ENCODE assay signal across 23 cellular contexts in genomic region chrX:124507276-124507675, GRCh38.
DNase-seq lines count a peak whose midpoint lies in the region; FAIRE-seq and TF ChIP-seq lines count a peak whose summit lies in the region.
"Had no signal": no experiment of that assay in that cellular context is flagged by ENCODE, and none has a peak within 500 bp of the region (broad histone marks: within the 10 kb centered on the region; RNA-seq: fewer than 3 reads in every experiment).

No MANE protein-coding gene starts in this region.

- POLR2A ChIA-PET in A673 (lab: Charles Lee; ENCODE audit: low non-redundant PET) = no interaction called here

- no TSS peak for BruUV-seq in A673 (replicated peaks; lab: Mats Ljungman, UMichigan)

- peak overlapping the region; percentile 75 for H3K27ac ChIP-seq in A673 (ENCODE audit: low read depth, low read length, poor library complexity, severe bottlenecking)
- H3K27ac ChIP-seq in astrocyte (ENCODE audit: low read depth, low read length) = no peak overlapping the region
- H3K27ac ChIP-seq: right atrium auricular region had no signal

- H3K4me3 ChIP-seq in A673 (ENCODE audit: low read depth, low read length, poor library complexity, severe bottlenecking) (no peak overlapping the region), astrocyte (ENCODE audit: insufficient read depth, low read depth, low read length) (no peak overlapping the region), BE2C (ENCODE audit: low read depth, low read length) (no peak overlapping the region)
- H3K4me3 ChIP-seq: HAP-1, right atrium auricular region had no signal

- DNase-seq in A673 (ENCODE audit: low spot score) (no peak), HS-5 (ENCODE audit: low read depth) (peak; percentile 34), astrocyte (ENCODE audit: low read depth) (peak; percentile 0), glomerular visceral epithelial cell (ENCODE audit: extremely low spot score) (peak; percentile 2), NCI-H1092 (lab: John Stamatoyannopoulos, UW) (no peak), BE2C (no peak), epidermal melanocyte (ENCODE audit: insufficient read length, low spot score) (no peak), mucosa of gallbladder (ENCODE audit: low spot score) (no peak)
- DNase-seq: activated CD4-positive, alpha-beta T cell treated with anti-CD3 and anti-CD28 coated beads, Interleukin-2, amount 50 U/mL, for 48 hours; activated T-cell treated with anti-CD3 and anti-CD28 coated beads, Interleukin-2, amount 50 U/mL, for 72 hours; DMS153; left ventricle myocardium superior; naive B cell; NCI-H774; small intestine; stimulated activated naive CD8-positive, alpha-beta T cell treated with anti-CD3 and anti-CD28 coated beads, Interleukin-15, Interleukin-2, amounts not matched to agents 100 U/mL and 50 U/mL, for 24 hours; T-helper 2 cell had no signal

- H3K4me3 Mint-ChIP-seq in astrocyte (ENCODE audit: unreplicated experiment) = no peak overlapping the region
- H3K4me3 Mint-ChIP-seq: activated T-cell treated with anti-CD3 and anti-CD28 coated beads, Interleukin-2, amount 50 U/mL, for 72 hours; brain; naive B cell had no signal

- H3K79me2 ChIP-seq in astrocyte (ENCODE audit: insufficient read depth, low read length) = no peaks in the 10 kb centered on the region

- TF ChIP-seq CTCF in A673 (conservative IDR thresholded peaks at IDR 0.05; ENCODE audit: low read depth, low read length) (no peak), astrocyte (IDR thresholded peaks at IDR 0.05; ENCODE audit: insufficient read depth, low read depth, low read length) (no peak), BE2C (IDR thresholded peaks at IDR 0.05; ENCODE audit: low read depth, low read length) (no peak)

- no peaks in the 10 kb centered on the region for H3K27me3 ChIP-seq in A673 (replicated peaks; ENCODE audit: insufficient read depth, low read depth, low read length, poor library complexity)
- no peaks in the 10 kb centered on the region for H3K27me3 ChIP-seq in astrocyte (ENCODE audit: insufficient read depth, low read length)
- no peaks in the 10 kb centered on the region for H3K27me3 ChIP-seq in BE2C
- H3K27me3 ChIP-seq: right atrium auricular region had no signal

- H3K36me3 ChIP-seq in A673 (ENCODE audit: insufficient read depth, low read length, poor library complexity, severe bottlenecking) = no peaks in the 10 kb centered on the region
- no peaks in the 10 kb centered on the region for H3K36me3 ChIP-seq in astrocyte (ENCODE audit: insufficient read depth, low read length)
- H3K36me3 ChIP-seq in BE2C = no peaks in the 10 kb centered on the region
- H3K36me3 ChIP-seq: HAP-1, right atrium auricular region had no signal

- intact Hi-C loops in A673 (cut with micrococcal nuclease; ENCODE audit: unreplicated experiment) = no loop called here

- H3K9ac ChIP-seq in astrocyte (ENCODE audit: low read length) = no peak overlapping the region

- H3K4me1 ChIP-seq in A673 (ENCODE audit: insufficient read depth, low read length, poor library complexity, severe bottlenecking) (peaks cover 25% of the 10 kb centered on the region), astrocyte (ENCODE audit: insufficient read depth, low read length) (no peaks in the 10 kb centered on the region), BE2C (no peaks in the 10 kb centered on the region)
- H3K4me1 ChIP-seq: HAP-1, right atrium auricular region had no signal

- peaks cover 10% of the 10 kb centered on the region for H3K4me1 Mint-ChIP-seq in astrocyte (ENCODE audit: low read depth, unreplicated experiment)
- H3K4me1 Mint-ChIP-seq: naive B cell had no signal

- H3K9me3 ChIP-seq in A673 (ENCODE audit: low read depth, low read length, poor library complexity, severe bottlenecking) = no peaks in the 10 kb centered on the region
- H3K9me3 ChIP-seq in astrocyte (ENCODE audit: insufficient read depth, low read depth, low read length) = no peaks in the 10 kb centered on the region
- no peaks in the 10 kb centered on the region for H3K9me3 ChIP-seq in BE2C
- H3K9me3 ChIP-seq: HAP-1, right atrium auricular region had no signal

- H3K27me3 Mint-ChIP-seq in astrocyte (ENCODE audit: low read depth, unreplicated experiment) = no peaks in the 10 kb centered on the region
- H3K27me3 Mint-ChIP-seq: brain, naive B cell had no signal

- no peaks in the 10 kb centered on the region for H3K9me3 Mint-ChIP-seq in astrocyte (ENCODE audit: unreplicated experiment)
- H3K9me3 Mint-ChIP-seq: activated T-cell treated with anti-CD3 and anti-CD28 coated beads, Interleukin-2, amount 50 U/mL, for 72 hours; naive B cell had no signal

- CTCF ChIA-PET in A673 (lab: Charles Lee) = no interaction called here

- no peak overlapping the region for H2AFZ ChIP-seq in astrocyte (ENCODE audit: low read depth, low read length)

- peak overlapping the region; percentile 55 for H3K27ac Mint-ChIP-seq in astrocyte (ENCODE audit: unreplicated experiment)
- H3K27ac Mint-ChIP-seq: activated T-cell treated with anti-CD3 and anti-CD28 coated beads, Interleukin-2, amount 50 U/mL, for 72 hours; naive B cell had no signal

- H4K20me1 ChIP-seq in astrocyte (ENCODE audit: insufficient read depth, low read length) = no peaks in the 10 kb centered on the region

- FAIRE-seq in astrocyte (lab: Jason Lieb, UNC) = peak; percentile 86
- FAIRE-seq: A204.1, endothelial cell of umbilical vein, islet of Langerhans, small intestine had no signal

- H3K36me3 Mint-ChIP-seq in astrocyte (ENCODE audit: low read depth, unreplicated experiment) = no peaks in the 10 kb centered on the region
- H3K36me3 Mint-ChIP-seq: brain, naive B cell had no signal

- no peak overlapping the region for H3K4me2 ChIP-seq in astrocyte (ENCODE audit: low read length)

Comparison
In these comparisons a context has a peak if more than half of its experiments do, and no peak if none do; other contexts are left out.
1. DNase-seq: peak in HS-5 (single experiment), astrocyte (single experiment) and glomerular visceral epithelial cell (single experiment); none in A673 (single experiment), NCI-H1092 (single experiment), BE2C (single experiment), epidermal melanocyte (single experiment) and mucosa of gallbladder (single experiment).